ENCODE assay signal across 9 cellular contexts in the genomic region with DNA sequence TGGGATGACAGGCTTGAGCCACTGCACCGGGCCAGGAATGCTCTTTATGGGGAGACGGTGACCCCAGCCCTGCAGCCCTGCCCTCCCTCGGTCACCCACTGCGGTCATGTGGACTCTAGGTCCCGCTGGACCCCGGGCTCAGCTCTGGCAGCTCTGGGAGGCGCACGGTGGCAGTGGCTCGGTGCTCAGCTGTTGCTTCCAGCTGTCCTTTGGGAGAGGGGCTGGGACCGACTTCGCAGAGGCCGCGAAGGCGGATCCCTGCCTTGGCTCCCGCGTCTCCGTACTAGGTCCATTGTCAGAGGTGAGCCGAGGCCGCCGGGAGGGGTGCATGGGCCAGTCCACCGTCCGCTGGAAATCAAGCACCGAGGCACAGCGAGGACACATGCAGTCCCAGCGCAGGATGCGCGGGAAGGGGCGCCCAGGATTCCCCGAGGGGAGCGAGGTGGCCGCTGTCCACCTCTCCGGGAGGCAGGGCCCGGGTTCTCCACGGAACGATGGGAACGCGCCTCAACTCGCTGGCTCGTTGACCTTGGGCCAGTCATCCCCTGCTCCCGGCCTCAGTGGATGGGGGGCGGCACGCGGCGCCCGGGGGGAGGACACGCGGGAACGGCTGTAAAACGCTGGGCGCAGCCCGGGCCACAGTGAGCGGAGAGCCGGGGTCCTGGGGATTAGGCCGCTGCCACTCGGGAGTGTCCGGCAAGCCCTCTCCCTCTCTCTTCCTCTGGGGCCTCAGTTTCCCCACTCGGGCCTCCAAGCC. TPM values are rescaled to one million over a fixed set of nuclear protein-coding genes. Genes with fewer than 3 reads are reported as not detected.
DNase-seq lines count a peak whose midpoint lies in the region; ATAC-seq and TF ChIP-seq lines count a peak whose summit lies in the region.
"Had no signal": no experiment of that assay in that cellular context is flagged by ENCODE, and none has a peak within 500 bp of the region (broad histone marks: within the 10 kb centered on the region; RNA-seq: fewer than 3 reads in every experiment).

No MANE protein-coding gene starts in this region.

- H3K9me3 ChIP-seq in CD4-positive, CD25-positive, alpha-beta regulatory T cell (ENCODE audit: control insufficient read depth in 2 of 2, low read length in 2 of 2): no peaks in the 10 kb centered on the region
- no peaks in the 10 kb centered on the region for H3K9me3 ChIP-seq in Peyer's patch

- H3K27me3 ChIP-seq in CD4-positive, CD25-positive, alpha-beta regulatory T cell (ENCODE audit: control insufficient read depth, insufficient read depth, low read length): no peaks in the 10 kb centered on the region
- H3K27me3 ChIP-seq in Peyer's patch: no peaks in the 10 kb centered on the region

- peaks cover 0 to 14% (median 4%) of the 10 kb centered on the region in 4 donors for H3K4me1 Mint-ChIP-seq in CD4-positive, CD25-positive, alpha-beta regulatory T cell
- peaks cover 6% of the 10 kb centered on the region for H3K4me1 Mint-ChIP-seq in osteocyte (ENCODE audit: unreplicated experiment)

- H3K36me3 Mint-ChIP-seq in CD4-positive, CD25-positive, alpha-beta regulatory T cell: no peaks in the 10 kb centered on the region
- no peaks in the 10 kb centered on the region for H3K36me3 Mint-ChIP-seq in osteocyte (ENCODE audit: unreplicated experiment)

- no peak overlapping the region for H3K4me3 ChIP-seq in CD4-positive, CD25-positive, alpha-beta regulatory T cell (ENCODE audit: low read depth, low read length)
- H3K4me3 ChIP-seq in Peyer's patch (peak overlapping the region; percentile 53 to 75 (median 65)), fibroblast of the aortic adventitia (ENCODE audit: low read depth, low read length) (peak overlapping the region; percentile 60)

- H3K27ac ChIP-seq in CD4-positive, CD25-positive, alpha-beta regulatory T cell (ENCODE audit: insufficient read depth, low read length, poor library complexity, severe bottlenecking): no peak overlapping the region
- H3K27ac ChIP-seq in Peyer's patch: peak overlapping the region; percentile 47 to 83 (median 68)

- H3K4me3 Mint-ChIP-seq in CD4-positive, CD25-positive, alpha-beta regulatory T cell: peak overlapping the region in 3 of 4 donors; percentile 35 to 57 (median 48)
- peak overlapping the region; percentile 18 for H3K4me3 Mint-ChIP-seq in osteocyte (ENCODE audit: unreplicated experiment)

- ATAC-seq in CD4-positive, CD25-positive, alpha-beta regulatory T cell (ENCODE audit: low read depth in 2 of 2): no peak
- ATAC-seq in GM21619 (IDR thresholded peaks at IDR 0.05; ENCODE audit: unreplicated experiment) (no peak), GM18868 (IDR thresholded peaks at IDR 0.05; ENCODE audit: unreplicated experiment) (no peak), HG03442 (IDR thresholded peaks at IDR 0.05; ENCODE audit: unreplicated experiment) (no peak)

- peaks cover 0 to 3% (median 0%) of the 10 kb centered on the region in 7 donors for H3K9me3 Mint-ChIP-seq in CD4-positive, CD25-positive, alpha-beta regulatory T cell
- H3K9me3 Mint-ChIP-seq in osteocyte (ENCODE audit: unreplicated experiment): no peaks in the 10 kb centered on the region

- no peaks in the 10 kb centered on the region for H3K36me3 ChIP-seq in CD4-positive, CD25-positive, alpha-beta regulatory T cell (ENCODE audit: control insufficient read depth, insufficient read depth, low read length)
- no peaks in the 10 kb centered on the region for H3K36me3 ChIP-seq in Peyer's patch

- TF ChIP-seq CTCF in Peyer's patch (IDR thresholded peaks at IDR 0.05) (no peak), fibroblast of the aortic adventitia (IDR thresholded peaks at IDR 0.05; ENCODE audit: insufficient read depth, low read length) (no peak), osteocyte (IDR thresholded peaks at IDR 0.05) (no peak)

- peaks cover 7% of the 10 kb centered on the region for H3K4me1 ChIP-seq in CD4-positive, CD25-positive, alpha-beta regulatory T cell (ENCODE audit: control insufficient read depth, insufficient read depth, low read length, poor library complexity, severe bottlenecking)
- H3K4me1 ChIP-seq in Peyer's patch: peaks cover 0 to 24% (median 4%) of the 10 kb centered on the region in 4 donors

- peaks cover 9% of the 10 kb centered on the region for H3K27me3 Mint-ChIP-seq in CD4-positive, CD25-positive, alpha-beta regulatory T cell
- H3K27me3 Mint-ChIP-seq in osteocyte (ENCODE audit: unreplicated experiment): no peaks in the 10 kb centered on the region

- DNase-seq in CD4-positive, CD25-positive, alpha-beta regulatory T cell: no peak
- DNase-seq in Peyer's patch (peak in 2 of 3 donors; percentile 44 to 51), fibroblast of the aortic adventitia (ENCODE audit: low read depth) (no peak), osteocyte (ENCODE audit: extremely low spot score, unreplicated experiment) (no peak), medulla oblongata (ENCODE audit: extremely low spot score) (no peak)
- DNase-seq: NCI-H774 had no signal

- H3K27ac Mint-ChIP-seq in CD4-positive, CD25-positive, alpha-beta regulatory T cell: no peak overlapping the region
- no peak overlapping the region for H3K27ac Mint-ChIP-seq in osteocyte (ENCODE audit: unreplicated experiment)

- TF ChIP-seq POLR2A in Peyer's patch (IDR thresholded peaks at IDR 0.05): no peak

RNA-seq across cellular contexts. Expression of gene GBGT1, which starts 0.7 kb away (rescaled TPM):
- total RNA-seq in CD4-positive, CD25-positive, alpha-beta regulatory T cell: 1.5 TPM
- 1 to 10 TPM in 1 of 4 donors, under 1 TPM in 1, not detected in 2; 0.67 to 1.6 TPM for polyA plus RNA-seq in CD4-positive, CD25-positive, alpha-beta regulatory T cell
- 10 to 100 TPM in 3 of 4 donors, 1 to 10 TPM in 1; 7.0 to 49.5 (median 14.1) TPM for total RNA-seq in Peyer's patch
- 0.98 and 1.6 TPM in 2 replicates for total RNA-seq in fibroblast of the aortic adventitia (ENCODE audit: low replicate concordance)
- total RNA-seq in osteocyte: 3.1 and 4.1 TPM in 2 replicates

RNA-seq across cellular contexts. Expression of gene RALGDS, which starts 41.9 kb away (rescaled TPM):
- total RNA-seq in CD4-positive, CD25-positive, alpha-beta regulatory T cell: 228 TPM
- polyA plus RNA-seq in CD4-positive, CD25-positive, alpha-beta regulatory T cell: 10 to 100 TPM; 34.6 to 64.2 (median 49.2) TPM
- total RNA-seq in Peyer's patch: 100 to 1,000 TPM in 2 of 4 donors, 10 to 100 TPM in 2; 53.1 to 237 (median 139) TPM
- 4.3 and 15.6 TPM in 2 replicates for total RNA-seq in fibroblast of the aortic adventitia (ENCODE audit: low replicate concordance)
- 35.1 and 38.4 TPM in 2 replicates for total RNA-seq in osteocyte

RNA-seq across cellular contexts. Expression of gene OBP2B, which starts 46.1 kb away (rescaled TPM):
- total RNA-seq in CD4-positive, CD25-positive, alpha-beta regulatory T cell: not detected
- polyA plus RNA-seq in CD4-positive, CD25-positive, alpha-beta regulatory T cell: not detected
- total RNA-seq in Peyer's patch: not detected
- total RNA-seq in fibroblast of the aortic adventitia (ENCODE audit: low replicate concordance): not detected in 2 replicates
- not detected in 2 replicates for total RNA-seq in osteocyte

Comparison
In these comparisons a context has a peak if more than half of its experiments do, and no peak if none do; other contexts are left out.
1. DNase-seq: peak in Peyer's patch (2 of 3); none in CD4-positive, CD25-positive, alpha-beta regulatory T cell (0 of 3), fibroblast of the aortic adventitia (single experiment), osteocyte (single experiment) and medulla oblongata (single experiment).